In the genomic region with DNA sequence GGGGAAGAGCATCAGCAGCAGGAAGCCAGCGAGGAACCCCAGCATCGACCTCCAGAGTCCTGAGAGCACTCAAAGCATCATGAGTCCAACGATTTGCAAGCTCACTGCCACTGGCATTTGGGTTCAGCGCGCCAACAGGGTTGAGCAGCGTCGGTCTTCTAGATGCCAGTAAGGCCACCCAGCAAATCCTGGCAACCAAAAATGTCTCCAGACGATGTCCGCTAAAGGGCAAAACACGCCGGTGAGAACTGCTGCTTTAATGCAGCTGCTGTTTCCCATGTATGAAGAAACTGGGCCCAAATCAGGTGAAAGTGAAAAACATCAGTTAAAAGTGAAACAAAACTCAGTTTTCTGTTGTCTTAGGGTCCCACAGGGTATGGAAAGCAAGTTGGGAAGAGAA, we compare ENCODE assay signal across 17 cellular contexts.
DNase-seq lines count a peak whose midpoint lies in the region; ATAC-seq lines count a peak whose summit lies in the region.
"Had no signal": no experiment of that assay in that cellular context is flagged by ENCODE, and none has a peak within 500 bp of the region (broad histone marks: within the 10 kb centered on the region; RNA-seq: fewer than 3 reads in every experiment).

No MANE protein-coding gene starts in this region.

- H3K27ac ChIP-seq in effector memory CD4-positive, alpha-beta T cell (ENCODE audit: insufficient read depth, low read length, poor library complexity, severe bottlenecking): peak overlapping the region; percentile 31
- H3K27ac ChIP-seq: heart left ventricle, upper lobe of right lung had no signal

- H3K27me3 ChIP-seq in effector memory CD4-positive, alpha-beta T cell (replicated peaks; ENCODE audit: control insufficient read depth, insufficient read depth, low read length, poor library complexity, severe bottlenecking): no peaks in the 10 kb centered on the region
- no peaks in the 10 kb centered on the region for H3K27me3 ChIP-seq in skeletal muscle satellite cell (ENCODE audit: control insufficient read depth, insufficient read depth, low read length)
- H3K27me3 ChIP-seq: heart left ventricle, upper lobe of right lung had no signal

- CTCF ChIA-PET in T-cell (lab: Charles Lee): no interaction called here

- H3K9me3 ChIP-seq in effector memory CD4-positive, alpha-beta T cell (ENCODE audit: control insufficient read depth, low read length): no peaks in the 10 kb centered on the region
- H3K9me3 ChIP-seq in skeletal muscle satellite cell (replicated peaks; ENCODE audit: low read length): no peaks in the 10 kb centered on the region
- H3K9me3 ChIP-seq: heart left ventricle, upper lobe of right lung had no signal

- H3K9me3 Mint-ChIP-seq in activated T-cell treated with anti-CD3 and anti-CD28 coated beads, Interleukin-2, amount 50 U/mL, for 4 hours: no peaks in the 10 kb centered on the region
- H3K9me3 Mint-ChIP-seq in T-cell: no peaks in the 10 kb centered on the region
- H3K9me3 Mint-ChIP-seq: T-helper 1 cell treated with Interleukin-12 subunit alpha and Interleukin-12 subunit beta and Interleukin-4 antibody, amounts not matched to agents 30 μg/mL and 1 μg/mL, for 36 hours had no signal

- H3K27me3 Mint-ChIP-seq in activated T-cell treated with anti-CD3 and anti-CD28 coated beads, Interleukin-2, amount 50 U/mL, for 4 hours (ENCODE audit: low read depth): no peaks in the 10 kb centered on the region
- no peaks in the 10 kb centered on the region for H3K27me3 Mint-ChIP-seq in T-cell

- H3K27ac Mint-ChIP-seq in T-cell: peak overlapping the region; percentile 49 to 88

- H3K4me3 Mint-ChIP-seq in activated T-cell treated with anti-CD3 and anti-CD28 coated beads, Interleukin-2, amount 50 U/mL, for 4 hours: peak overlapping the region; percentile 16
- H3K4me3 Mint-ChIP-seq in T-cell: peak overlapping the region in 1 of 3 donors; percentile 70

- peaks cover 80% of the 10 kb centered on the region for H3K4me1 Mint-ChIP-seq in activated T-cell treated with anti-CD3 and anti-CD28 coated beads, Interleukin-2, amount 50 U/mL, for 4 hours (ENCODE audit: low read depth)
- H3K4me1 Mint-ChIP-seq in T-cell: peaks cover 77 to 85% (median 82%) of the 10 kb centered on the region in 3 donors

- H3K4me3 ChIP-seq in effector memory CD4-positive, alpha-beta T cell (ENCODE audit: insufficient read depth, low read depth, low read length, poor library complexity, severe bottlenecking): no peak overlapping the region
- no peak overlapping the region for H3K4me3 ChIP-seq in skeletal muscle satellite cell (ENCODE audit: low read length)
- H3K4me3 ChIP-seq: heart left ventricle, upper lobe of right lung had no signal

- no peak for ATAC-seq in activated T-cell treated with anti-CD3 and anti-CD28 coated beads, Interleukin-2, amount 50 U/mL, for 4 hours
- no peak for ATAC-seq in T-cell (replicated peaks in 1 of 4)
- no peak for ATAC-seq in HG02970 (IDR thresholded peaks at IDR 0.05; ENCODE audit: low FRiP score, unreplicated experiment)
- ATAC-seq in GM21786 (IDR thresholded peaks at IDR 0.05; ENCODE audit: unreplicated experiment): no peak
- no peak for ATAC-seq in HG03457 (IDR thresholded peaks at IDR 0.05; ENCODE audit: unreplicated experiment)
- ATAC-seq: heart left ventricle, upper lobe of right lung had no signal

- DNase-seq in activated T-cell treated with anti-CD3 and anti-CD28 coated beads, Interleukin-2, amount 50 U/mL, for 4 hours: no peak
- DNase-seq in activated T-cell treated with anti-CD3 and anti-CD28 coated beads, Interleukin-2, amount 50 U/mL, for 1 hour: no peak
- DNase-seq in T-cell: no peak
- DNase-seq in effector memory CD4-positive, alpha-beta T cell: no peak
- DNase-seq: activated CD4-positive, CD25-positive, alpha-beta regulatory T cell treated with anti-CD3 and anti-CD28 coated beads, Interleukin-2, amount 50 U/mL, for 72 hours; Kasumi-1; NCI-H1436; NCI-H345; Right ventricle myocardium superior; stimulated activated CD4-positive, alpha-beta T cell treated with anti-CD3 and anti-CD28 coated beads, Interleukin-2, amount 100 ng/mL, for 48 hours; upper lobe of right lung had no signal

- POLR2A ChIA-PET in T-cell (lab: Charles Lee): no interaction called here

- H3K4me1 ChIP-seq in effector memory CD4-positive, alpha-beta T cell (ENCODE audit: control insufficient read depth, insufficient read depth, low read length, poor library complexity, severe bottlenecking): peaks cover 25% of the 10 kb centered on the region
- H3K4me1 ChIP-seq in skeletal muscle satellite cell (ENCODE audit: control insufficient read depth, insufficient read depth, low read length): peaks cover 46% of the 10 kb centered on the region

- H3K36me3 ChIP-seq in effector memory CD4-positive, alpha-beta T cell (ENCODE audit: control insufficient read depth, insufficient read depth, low read length): no peaks in the 10 kb centered on the region
- peaks cover 10% of the 10 kb centered on the region for H3K36me3 ChIP-seq in skeletal muscle satellite cell (ENCODE audit: insufficient read depth, low read length)

- H3K9ac ChIP-seq in skeletal muscle satellite cell (ENCODE audit: low read depth, low read length): peak overlapping the region; percentile 25

- peak overlapping the region; percentile 59 for H3K4me2 ChIP-seq in skeletal muscle satellite cell (ENCODE audit: low read length)

- H3K36me3 Mint-ChIP-seq in activated T-cell treated with anti-CD3 and anti-CD28 coated beads, Interleukin-2, amount 50 U/mL, for 4 hours (ENCODE audit: insufficient read depth): peaks cover 14% of the 10 kb centered on the region
- peaks cover 30% of the 10 kb centered on the region for H3K36me3 Mint-ChIP-seq in T-cell
